ENCODE assay signal across 1 cellular context in the genomic region with DNA sequence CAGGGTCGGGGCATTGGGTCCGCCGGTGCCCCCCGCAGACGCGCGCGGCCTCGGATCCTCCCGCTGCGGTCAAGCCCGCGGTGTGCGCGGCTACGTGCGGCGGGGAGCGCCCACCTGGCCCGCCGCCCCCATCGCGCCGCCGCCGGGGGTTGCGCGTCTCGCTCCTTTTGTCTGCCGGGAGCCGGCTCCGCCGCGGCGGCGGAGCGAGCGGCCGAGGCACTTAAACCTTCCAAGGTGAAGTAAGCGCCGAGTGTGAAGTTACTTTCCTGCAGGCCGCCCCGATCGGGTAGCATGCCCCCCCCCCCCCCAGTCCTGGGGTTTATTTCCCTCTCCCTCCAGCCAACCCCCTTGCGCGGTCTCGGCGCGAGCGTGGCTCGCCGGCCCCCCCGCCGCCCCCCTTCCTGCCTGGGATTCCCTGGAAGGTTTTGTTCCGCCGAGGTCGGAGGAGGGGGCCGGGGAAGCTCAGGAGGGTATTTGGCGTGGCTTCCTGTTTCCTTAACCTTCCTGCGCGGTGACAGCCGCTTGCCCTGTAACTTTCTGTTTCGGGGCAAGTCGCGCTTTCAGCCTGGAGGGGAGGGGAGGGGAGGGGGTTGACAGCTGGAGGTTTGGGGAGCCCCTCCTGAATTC.
A peak's percentile ranks its signal among the peaks of the same experiment; 100 is the strongest.
TF ChIP-seq lines count a peak whose summit lies in the region.

No MANE protein-coding gene starts in this region.

TF ChIP-seq in HCT116, 20 proteins besides CTCF, POLR2A, EP300 and RAD21 (continued from another document):
- TF ChIP-seq, protein P1, sequence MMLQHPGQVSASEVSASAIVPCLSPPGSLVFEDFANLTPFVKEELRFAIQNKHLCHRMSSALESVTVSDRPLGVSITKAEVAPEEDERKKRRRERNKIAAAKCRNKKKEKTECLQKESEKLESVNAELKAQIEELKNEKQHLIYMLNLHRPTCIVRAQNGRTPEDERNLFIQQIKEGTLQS (IDR thresholded peaks at IDR 0.05), result no peak
- TF ChIP-seq CEBPB (IDR thresholded peaks at IDR 0.05; ENCODE audit: low read depth), result no peak
- no peak for TF ChIP-seq SP1 (IDR thresholded peaks at IDR 0.05; ENCODE audit: low read depth)
- TF ChIP-seq ZNF274 (IDR thresholded peaks at IDR 0.05; ENCODE audit: low read depth, low read length), result no peak
- peak; percentile 44; the same call in 1 of the 2 replicates for TF ChIP-seq ZFX (IDR thresholded peaks at IDR 0.05)
- TF ChIP-seq TCF7L2 (IDR thresholded peaks at IDR 0.05; ENCODE audit: borderline replicate concordance, extremely low read depth, insufficient read depth, insufficient read length), result no peak
- no peak for TF ChIP-seq JUND (IDR thresholded peaks at IDR 0.05)
- TF ChIP-seq, protein P2, sequence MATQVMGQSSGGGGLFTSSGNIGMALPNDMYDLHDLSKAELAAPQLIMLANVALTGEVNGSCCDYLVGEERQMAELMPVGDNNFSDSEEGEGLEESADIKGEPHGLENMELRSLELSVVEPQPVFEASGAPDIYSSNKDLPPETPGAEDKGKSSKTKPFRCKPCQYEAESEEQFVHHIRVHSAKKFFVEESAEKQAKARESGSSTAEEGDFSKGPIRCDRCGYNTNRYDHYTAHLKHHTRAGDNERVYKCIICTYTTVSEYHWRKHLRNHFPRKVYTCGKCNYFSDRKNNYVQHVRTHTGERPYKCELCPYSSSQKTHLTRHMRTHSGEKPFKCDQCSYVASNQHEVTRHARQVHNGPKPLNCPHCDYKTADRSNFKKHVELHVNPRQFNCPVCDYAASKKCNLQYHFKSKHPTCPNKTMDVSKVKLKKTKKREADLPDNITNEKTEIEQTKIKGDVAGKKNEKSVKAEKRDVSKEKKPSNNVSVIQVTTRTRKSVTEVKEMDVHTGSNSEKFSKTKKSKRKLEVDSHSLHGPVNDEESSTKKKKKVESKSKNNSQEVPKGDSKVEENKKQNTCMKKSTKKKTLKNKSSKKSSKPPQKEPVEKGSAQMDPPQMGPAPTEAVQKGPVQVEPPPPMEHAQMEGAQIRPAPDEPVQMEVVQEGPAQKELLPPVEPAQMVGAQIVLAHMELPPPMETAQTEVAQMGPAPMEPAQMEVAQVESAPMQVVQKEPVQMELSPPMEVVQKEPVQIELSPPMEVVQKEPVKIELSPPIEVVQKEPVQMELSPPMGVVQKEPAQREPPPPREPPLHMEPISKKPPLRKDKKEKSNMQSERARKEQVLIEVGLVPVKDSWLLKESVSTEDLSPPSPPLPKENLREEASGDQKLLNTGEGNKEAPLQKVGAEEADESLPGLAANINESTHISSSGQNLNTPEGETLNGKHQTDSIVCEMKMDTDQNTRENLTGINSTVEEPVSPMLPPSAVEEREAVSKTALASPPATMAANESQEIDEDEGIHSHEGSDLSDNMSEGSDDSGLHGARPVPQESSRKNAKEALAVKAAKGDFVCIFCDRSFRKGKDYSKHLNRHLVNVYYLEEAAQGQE (IDR thresholded peaks at IDR 0.05; ENCODE audit: low read depth), result no peak
